In the genomic region with DNA sequence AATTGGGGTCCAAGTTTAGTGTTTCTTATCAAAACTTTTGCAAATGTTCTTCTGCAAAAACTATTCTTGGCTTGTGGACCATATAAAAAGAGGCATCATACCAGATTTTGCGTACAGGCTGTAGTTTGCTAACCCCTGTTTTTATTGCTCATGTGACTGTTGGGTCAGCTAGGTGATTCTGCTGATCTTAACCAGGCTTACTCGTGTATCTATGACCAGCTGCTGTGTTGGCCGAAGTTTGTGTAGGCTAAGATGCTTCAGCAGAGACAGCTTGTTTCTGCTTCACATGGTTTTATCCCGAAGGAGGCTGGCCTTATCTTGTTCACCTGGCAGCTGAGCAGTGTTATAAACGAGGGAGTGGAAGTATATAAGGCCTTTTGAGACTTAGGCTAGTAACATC, we compare ENCODE assay signal across 21 cellular contexts.
"Had no signal": no experiment of that assay in that cellular context is flagged by ENCODE, and none has a peak within 500 bp of the region (broad histone marks: within the 10 kb centered on the region; RNA-seq: fewer than 3 reads in every experiment).

No MANE protein-coding gene starts in this region.

- H3K4me3 Mint-ChIP-seq: brain, naive B cell had no signal

- H3K27ac Mint-ChIP-seq: activated naive CD4-positive, alpha-beta T cell treated with anti-CD3 and anti-CD28 coated beads, Interleukin-2, amount 50 U/mL, for 72 hours had no signal

- H3K27me3 ChIP-seq: esophagus muscularis mucosa, gastroesophageal sphincter, heart left ventricle, thyroid gland, upper lobe of right lung had no signal

- H3K27ac ChIP-seq: coronary artery, esophagus muscularis mucosa, gastroesophageal sphincter, heart left ventricle, parathyroid adenoma, thyroid gland, upper lobe of right lung had no signal

- DNase-seq: activated CD4-positive, alpha-beta T cell treated with anti-CD3 and anti-CD28 coated beads, Interleukin-2, amount 50 U/mL, for 1 hour; activated gamma-delta T cell treated with Interleukin-2 at 50 U/mL for 16 hours; activated T-cell treated with anti-CD3 and anti-CD28 coated beads, Interleukin-2, amount 50 U/mL, for 1 hour; aorta; heart left ventricle; naive B cell; nucleus accumbens; stimulated activated CD4-positive, alpha-beta T cell treated with anti-CD3 and anti-CD28 coated beads, Interleukin-4, amount 100 ng/mL, for 1 hour; stimulated activated naive CD4-positive, alpha-beta T cell; thyroid gland; upper lobe of right lung had no signal

- ATAC-seq: activated CD4-positive, CD25-positive, alpha-beta regulatory T cell treated with anti-CD3 and anti-CD28 coated beads, Interleukin-2, amount 50 U/mL, for 24 hours; activated naive CD4-positive, alpha-beta T cell treated with anti-CD3 and anti-CD28 coated beads, Interleukin-2, amount 50 U/mL, for 72 hours; gastroesophageal sphincter; heart left ventricle; sciatic nerve; upper lobe of right lung had no signal

- H3K36me3 ChIP-seq: esophagus muscularis mucosa, gastroesophageal sphincter, heart left ventricle, thyroid gland, upper lobe of right lung had no signal

- H3K9me3 Mint-ChIP-seq: brain, naive B cell had no signal

- H3K9me3 ChIP-seq: esophagus muscularis mucosa, gastroesophageal sphincter, heart left ventricle, thyroid gland, upper lobe of right lung had no signal

- H3K4me3 ChIP-seq: coronary artery, esophagus muscularis mucosa, gastroesophageal sphincter, heart left ventricle, lung, smooth muscle cell, thyroid gland, upper lobe of right lung had no signal

- H3K27me3 Mint-ChIP-seq: brain, naive B cell had no signal
